In the genomic region with DNA sequence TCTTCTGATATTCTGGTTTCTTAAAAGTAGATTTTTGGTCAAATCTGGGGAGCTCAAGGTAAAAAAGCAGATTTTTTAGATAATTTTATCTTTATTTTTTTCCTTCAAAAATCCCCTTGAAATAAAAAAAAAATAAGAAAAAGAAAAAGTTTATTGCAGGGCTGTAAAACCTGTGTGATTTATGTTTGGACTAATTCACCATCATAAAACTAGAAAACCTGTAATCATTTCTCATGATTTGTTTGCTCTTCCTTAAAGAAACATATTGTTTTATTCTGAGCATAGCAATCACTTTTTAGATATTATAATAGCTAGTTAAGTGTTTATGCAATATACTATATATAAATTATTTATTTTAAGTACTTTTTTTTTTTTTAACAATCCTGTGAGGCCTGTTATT, we compare ENCODE assay signal across 33 cellular contexts.
"Had no signal": no experiment of that assay in that cellular context is flagged by ENCODE, and none has a peak within 500 bp of the region (broad histone marks: within the 10 kb centered on the region; RNA-seq: fewer than 3 reads in every experiment).

No MANE protein-coding gene starts in this region.

- H3K4me3 Mint-ChIP-seq: activated B cell treated with CpG ODN at 0.5 μM for 24 hours; activated CD8-positive, alpha-beta T cell treated with anti-CD3 and anti-CD28 coated beads for 36 hours; activated naive CD8-positive, alpha-beta T cell treated with anti-CD3 and anti-CD28 coated beads for 36 hours; activated T-cell treated with anti-CD3 and anti-CD28 coated beads, Interleukin-2, amount 50 U/mL, for 72 hours; activated T-helper 17 cell treated with anti-CD3 and anti-CD28 coated beads, Interleukin-2, amount 50 U/mL, for 72 hours had no signal

- H3K4me1 Mint-ChIP-seq: activated B cell treated with CpG ODN at 0.5 μM for 24 hours; activated naive CD8-positive, alpha-beta T cell treated with anti-CD3 and anti-CD28 coated beads for 36 hours; activated T-helper 17 cell treated with anti-CD3 and anti-CD28 coated beads, Interleukin-2, amount 50 U/mL, for 72 hours had no signal

- DNase-seq: activated B cell treated with CpG ODN at 0.5 μM for 24 hours; activated CD4-positive, alpha-beta T cell treated with anti-CD3 and anti-CD28 coated beads for 1 hour; activated CD4-positive, alpha-beta T cell treated with anti-CD3 and anti-CD28 coated beads for 48 hours; activated CD8-positive, alpha-beta T cell treated with anti-CD3 and anti-CD28 coated beads for 36 hours; activated effector memory CD4-positive, alpha-beta T cell treated with anti-CD3 and anti-CD28 coated beads, Interleukin-2, amount 50 U/mL, for 16 hours; activated naive CD4-positive, alpha-beta T cell; activated naive CD4-positive, alpha-beta T cell treated with anti-CD3 and anti-CD28 coated beads, Interleukin-2, amount 50 U/mL, for 16 hours; activated naive CD8-positive, alpha-beta T cell treated with anti-CD3 and anti-CD28 coated beads for 36 hours; activated T-cell treated with anti-CD3 and anti-CD28 coated beads, Interleukin-2, amount 50 U/mL, for 1 hour; activated T-cell treated with anti-CD3 and anti-CD28 coated beads, Interleukin-2, amount 50 U/mL, for 72 hours; amniotic stem cell; aorta; brain microvascular endothelial cell; IMR-90; NCI-H1048; NCI-H1105 treated with DMSO at 0.1 percent for 48 hours; NCI-H1436; NCI-H1694; NCI-H2029; NCI-H345; NCI-H524 treated with DMSO at 0.1 percent for 48 hours; PC-9; SIG-M5; SW 1271; T-helper 1 cell; T-helper 2 cell; T-helper 9 cell had no signal

- ATAC-seq: activated CD8-positive, alpha-beta T cell treated with anti-CD3 and anti-CD28 coated beads for 36 hours; activated T-cell treated with anti-CD3 and anti-CD28 coated beads, Interleukin-2, amount 50 U/mL, for 72 hours; activated T-helper 17 cell treated with anti-CD3 and anti-CD28 coated beads, Interleukin-2, amount 50 U/mL, for 72 hours; K562; Right ventricle myocardium inferior had no signal

- H3K27ac ChIP-seq: brain microvascular endothelial cell, PC-9, RWPE1, VCaP had no signal

- H3K27me3 ChIP-seq: brain microvascular endothelial cell had no signal

- H3K36me3 ChIP-seq: brain microvascular endothelial cell had no signal

- H3K4me3 ChIP-seq: K562, PC-9 had no signal

- H3K27me3 Mint-ChIP-seq: activated T-helper 17 cell treated with anti-CD3 and anti-CD28 coated beads, Interleukin-2, amount 50 U/mL, for 72 hours had no signal

- FAIRE-seq: RCC 7860 had no signal

- H3K9me3 Mint-ChIP-seq: activated B cell treated with CpG ODN at 0.5 μM for 24 hours; activated CD8-positive, alpha-beta T cell treated with anti-CD3 and anti-CD28 coated beads for 36 hours; activated naive CD8-positive, alpha-beta T cell treated with anti-CD3 and anti-CD28 coated beads for 36 hours; activated T-cell treated with anti-CD3 and anti-CD28 coated beads, Interleukin-2, amount 50 U/mL, for 72 hours; activated T-helper 17 cell treated with anti-CD3 and anti-CD28 coated beads, Interleukin-2, amount 50 U/mL, for 72 hours had no signal

- H3K27ac Mint-ChIP-seq: activated B cell treated with CpG ODN at 0.5 μM for 24 hours; activated CD8-positive, alpha-beta T cell treated with anti-CD3 and anti-CD28 coated beads for 36 hours; activated naive CD8-positive, alpha-beta T cell treated with anti-CD3 and anti-CD28 coated beads for 36 hours; activated T-cell treated with anti-CD3 and anti-CD28 coated beads, Interleukin-2, amount 50 U/mL, for 72 hours; activated T-helper 17 cell treated with anti-CD3 and anti-CD28 coated beads, Interleukin-2, amount 50 U/mL, for 72 hours had no signal
